In the genomic region with DNA sequence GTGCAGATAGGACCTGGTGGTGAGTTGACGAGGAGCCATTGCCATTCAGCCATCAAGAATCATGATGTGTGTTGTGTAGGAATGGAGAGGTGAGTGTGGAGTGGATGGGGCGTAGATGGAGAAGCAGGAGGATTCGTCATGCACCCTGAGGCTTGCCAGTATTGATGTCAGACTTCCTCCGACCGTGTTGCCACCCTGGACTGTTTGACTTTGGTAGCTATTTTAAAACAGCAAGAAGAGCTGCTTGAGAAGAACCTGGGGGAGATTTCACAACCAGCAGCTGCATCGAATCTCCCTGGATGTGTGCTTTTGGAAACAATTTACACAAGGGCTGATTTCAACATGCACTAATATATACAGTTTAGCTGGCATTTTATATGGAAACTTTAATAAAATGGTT, we compare ENCODE assay signal across 16 cellular contexts.
DNase-seq lines count a peak whose midpoint lies in the region; ATAC-seq, FAIRE-seq and TF ChIP-seq lines count a peak whose summit lies in the region.
"Had no signal": no experiment of that assay in that cellular context is flagged by ENCODE, and none has a peak within 500 bp of the region (broad histone marks: within the 10 kb centered on the region; RNA-seq: fewer than 3 reads in every experiment).

No MANE protein-coding gene starts in this region.

- ATAC-seq in A549 (peak; percentile 59 to 65; a peak in 5 of 6 replicates), foreskin keratinocyte (peak; percentile 90)
- no peak for ATAC-seq in activated T-helper 17 cell treated with anti-CD3 and anti-CD28 coated beads, Interleukin-2, amount 50 U/mL, for 72 hours (replicated peaks)

- TF ChIP-seq POLR2A in A549 (IDR thresholded peaks at IDR 0.05; ENCODE audit: low read length) = no peak

- peak overlapping the region; percentile 72 to 83 for H3K27ac ChIP-seq in A549
- H3K27ac ChIP-seq in foreskin keratinocyte = peak overlapping the region; percentile 73
- H3K27ac ChIP-seq: BLaER1, suprapubic skin, VCaP had no signal

- no peaks in the 10 kb centered on the region for H3K9me3 ChIP-seq in A549
- H3K9me3 ChIP-seq: BLaER1, suprapubic skin had no signal

- TF ChIP-seq EP300 in A549 (IDR thresholded peaks at IDR 0.05) = peak in 1 of 2 experiments; percentile 46; a peak in 1 of 5 replicates

- POLR2A ChIA-PET in A549 (lab: Yijun Ruan, JAX) = interaction anchor here (0.7 to 2.0 kb wide), 4 partner anchors 221 to 293 kb away, joined by 3 to 24 read pairs (median 4); partner anchors contain the start of gene ZFAND5

- no peak overlapping the region for H3K4me3 ChIP-seq in A549
- H3K4me3 ChIP-seq: BLaER1, suprapubic skin had no signal

- peak overlapping the region; percentile 80 for H3K27ac Mint-ChIP-seq in activated T-helper 17 cell treated with anti-CD3 and anti-CD28 coated beads, Interleukin-2, amount 50 U/mL, for 72 hours
- H3K27ac Mint-ChIP-seq: activated T-helper 1 cell treated with anti-CD3 and anti-CD28 coated beads, Interleukin-12 subunit alpha, Interleukin-12 subunit beta, Interleukin-2, Interleukin-4 antibody, amounts not matched to agents 30 ng/mL and 10 ng/mL and 1 ng/mL, durations not matched to agents 14 hours and 24 hours and 36 hours had no signal

- TF ChIP-seq RAD21 in A549 (conservative IDR thresholded peaks at IDR 0.05 in 1 of 2, IDR thresholded peaks at IDR 0.05 in 1 of 2) = 0 out of 5 replicates have a peak, but pooled peaks of 1 of the 2 experiments have one; percentile 27

- H3K9me3 Mint-ChIP-seq in activated T-helper 17 cell treated with anti-CD3 and anti-CD28 coated beads, Interleukin-2, amount 50 U/mL, for 72 hours = peaks cover 5% of the 10 kb centered on the region

- H3K4me3 Mint-ChIP-seq in activated T-helper 17 cell treated with anti-CD3 and anti-CD28 coated beads, Interleukin-2, amount 50 U/mL, for 72 hours = peak overlapping the region; percentile 54
- H3K4me3 Mint-ChIP-seq: activated T-helper 1 cell treated with anti-CD3 and anti-CD28 coated beads, Interleukin-12 subunit alpha, Interleukin-12 subunit beta, Interleukin-2, Interleukin-4 antibody, amounts not matched to agents 30 ng/mL and 10 ng/mL and 1 ng/mL, durations not matched to agents 14 hours and 24 hours and 36 hours had no signal

- no peaks in the 10 kb centered on the region for H3K27me3 ChIP-seq in foreskin keratinocyte
- H3K27me3 ChIP-seq: BLaER1, suprapubic skin had no signal

- peaks cover 56% of the 10 kb centered on the region for H3K4me1 ChIP-seq in A549
- H3K4me1 ChIP-seq in foreskin keratinocyte = peaks cover 35% of the 10 kb centered on the region
- H3K4me1 ChIP-seq: BLaER1 had no signal

- DNase-seq in A549 (ENCODE audit: low read depth in 1 of 2, low spot score in 1 of 2) (peak in 1 of 2 experiments; percentile 69), HCEC 1CT (peak; percentile 68), foreskin keratinocyte (peak in 1 of 2 donors; percentile 74), NCI-H2227 treated with DMSO at 0.1 percent for 48 hours (lab: John Stamatoyannopoulos, UW) (no peak), ecto neural progenitor cell (ENCODE audit: low spot score) (no peak)
- no peak for DNase-seq in effector CD8-positive, alpha-beta T cell (lab: John Stamatoyannopoulos, UW)
- DNase-seq in activated naive CD4-positive, alpha-beta T cell (lab: John Stamatoyannopoulos, UW) = no peak
- DNase-seq: glutamatergic neuron; NCI-H187 treated with DMSO at 0.1 percent for 48 hours; posterior cingulate gyrus; stimulated activated CD4-positive, alpha-beta T cell treated with anti-CD3 and anti-CD28 coated beads, Interleukin-4, amount 100 ng/mL, for 4 hours had no signal

- no peak for FAIRE-seq in A549 (lab: Jason Lieb, UNC)

- CTCF ChIA-PET in A549 (lab: Yijun Ruan, JAX) = interaction anchor here (0.6 to 1.1 kb wide), 6 partner anchors 10 to 305 kb away, joined by 3 to 5 read pairs (median 3); partner anchors contain the start of gene ZFAND5

- no peak for TF ChIP-seq CTCF in A549 (IDR thresholded peaks at IDR 0.05)
- no peak for TF ChIP-seq CTCF in foreskin keratinocyte (conservative IDR thresholded peaks at IDR 0.05)

- H3K27me3 Mint-ChIP-seq in activated T-helper 17 cell treated with anti-CD3 and anti-CD28 coated beads, Interleukin-2, amount 50 U/mL, for 72 hours = no peaks in the 10 kb centered on the region

- peaks cover 5% of the 10 kb centered on the region for H3K36me3 Mint-ChIP-seq in activated T-helper 17 cell treated with anti-CD3 and anti-CD28 coated beads, Interleukin-2, amount 50 U/mL, for 72 hours (ENCODE audit: low read depth)

- H3K4me1 Mint-ChIP-seq in activated T-helper 17 cell treated with anti-CD3 and anti-CD28 coated beads, Interleukin-2, amount 50 U/mL, for 72 hours = peaks cover 46% of the 10 kb centered on the region

- 41% methylated on average over 6 of the region's 6 CpGs for WGBS in A549 (ENCODE audit: missing lambda C conversion rate)

- peak overlapping the region; percentile 70 for H3K4me2 ChIP-seq in A549
- H3K4me2 ChIP-seq: BLaER1 had no signal

TF ChIP-seq in A549, 52 proteins besides CTCF, POLR2A, EP300 and RAD21:
- no peak for TF ChIP-seq HOXB13 (CRISPR knock-in tag; IDR thresholded peaks at IDR 0.05; ENCODE audit: low read depth)
- peak in 1 of 2 experiments; percentile 51; a peak in 2 of 4 replicates for TF ChIP-seq CEBPB (IDR thresholded peaks at IDR 0.05)
- TF ChIP-seq SMC3 (IDR thresholded peaks at IDR 0.05) = no peak
- TF ChIP-seq MYC (IDR thresholded peaks at IDR 0.05; ENCODE audit: borderline replicate concordance, low read length) = no peak
- no peak for TF ChIP-seq CBX2 (IDR thresholded peaks at IDR 0.05; ENCODE audit: borderline replicate concordance, low read depth)
- TF ChIP-seq CBX8 (IDR thresholded peaks at IDR 0.05) = no peak
- TF ChIP-seq ZSCAN20 (CRISPR knock-in tag; IDR thresholded peaks at IDR 0.05) = no peak
- no peak; a peak in 1 of 5 replicates for TF ChIP-seq JUN (IDR thresholded peaks at IDR 0.05)
- TF ChIP-seq RCOR1 (IDR thresholded peaks at IDR 0.05; ENCODE audit: low read depth, low read length) = no peak
- TF ChIP-seq, protein P1, sequence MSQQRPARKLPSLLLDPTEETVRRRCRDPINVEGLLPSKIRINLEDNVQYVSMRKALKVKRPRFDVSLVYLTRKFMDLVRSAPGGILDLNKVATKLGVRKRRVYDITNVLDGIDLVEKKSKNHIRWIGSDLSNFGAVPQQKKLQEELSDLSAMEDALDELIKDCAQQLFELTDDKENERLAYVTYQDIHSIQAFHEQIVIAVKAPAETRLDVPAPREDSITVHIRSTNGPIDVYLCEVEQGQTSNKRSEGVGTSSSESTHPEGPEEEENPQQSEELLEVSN (IDR thresholded peaks at IDR 0.05; ENCODE audit: borderline replicate concordance, low read depth) = no peak
- TF ChIP-seq JUNB (IDR thresholded peaks at IDR 0.05) = peak; percentile 35; the same call in 1 of the 2 replicates
- TF ChIP-seq, protein P2, sequence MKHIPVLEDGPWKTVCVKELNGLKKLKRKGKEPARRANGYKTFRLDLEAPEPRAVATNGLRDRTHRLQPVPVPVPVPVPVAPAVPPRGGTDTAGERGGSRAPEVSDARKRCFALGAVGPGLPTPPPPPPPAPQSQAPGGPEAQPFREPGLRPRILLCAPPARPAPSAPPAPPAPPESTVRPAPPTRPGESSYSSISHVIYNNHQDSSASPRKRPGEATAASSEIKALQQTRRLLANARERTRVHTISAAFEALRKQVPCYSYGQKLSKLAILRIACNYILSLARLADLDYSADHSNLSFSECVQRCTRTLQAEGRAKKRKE (CRISPR knock-in tag; IDR thresholded peaks at IDR 0.05; ENCODE audit: low read depth) = no peak
- TF ChIP-seq, protein P3, sequence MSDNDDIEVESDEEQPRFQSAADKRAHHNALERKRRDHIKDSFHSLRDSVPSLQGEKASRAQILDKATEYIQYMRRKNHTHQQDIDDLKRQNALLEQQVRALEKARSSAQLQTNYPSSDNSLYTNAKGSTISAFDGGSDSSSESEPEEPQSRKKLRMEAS (IDR thresholded peaks at IDR 0.05) = no peak
- TF ChIP-seq FOSL2 (IDR thresholded peaks at IDR 0.05) = no peak
- peak; percentile 32; the same call in 1 of the 2 replicates for TF ChIP-seq FOSL2 (CRISPR knock-in tag; IDR thresholded peaks at IDR 0.05)
- no peak for TF ChIP-seq BCL3 (IDR thresholded peaks at IDR 0.05)
- TF ChIP-seq MAZ (IDR thresholded peaks at IDR 0.05; ENCODE audit: borderline replicate concordance, low read depth, low read length) = no peak
- no peak for TF ChIP-seq TFCP2L1 (CRISPR knock-in tag; IDR thresholded peaks at IDR 0.05)
- no peak for TF ChIP-seq TP53 (CRISPR knock-in tag; IDR thresholded peaks at IDR 0.05)
- no peak for TF ChIP-seq EHMT2 (IDR thresholded peaks at IDR 0.05; ENCODE audit: low read depth)
- TF ChIP-seq FOXS1 (CRISPR knock-in tag; IDR thresholded peaks at IDR 0.05) = no peak
- TF ChIP-seq, protein P4, sequence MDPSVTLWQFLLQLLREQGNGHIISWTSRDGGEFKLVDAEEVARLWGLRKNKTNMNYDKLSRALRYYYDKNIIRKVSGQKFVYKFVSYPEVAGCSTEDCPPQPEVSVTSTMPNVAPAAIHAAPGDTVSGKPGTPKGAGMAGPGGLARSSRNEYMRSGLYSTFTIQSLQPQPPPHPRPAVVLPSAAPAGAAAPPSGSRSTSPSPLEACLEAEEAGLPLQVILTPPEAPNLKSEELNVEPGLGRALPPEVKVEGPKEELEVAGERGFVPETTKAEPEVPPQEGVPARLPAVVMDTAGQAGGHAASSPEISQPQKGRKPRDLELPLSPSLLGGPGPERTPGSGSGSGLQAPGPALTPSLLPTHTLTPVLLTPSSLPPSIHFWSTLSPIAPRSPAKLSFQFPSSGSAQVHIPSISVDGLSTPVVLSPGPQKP (IDR thresholded peaks at IDR 0.05; ENCODE audit: low read depth, low read length) = no peak
- no peak for TF ChIP-seq EHF (CRISPR knock-in tag; IDR thresholded peaks at IDR 0.05)
- no peak for TF ChIP-seq NPAS2 (CRISPR knock-in tag; IDR thresholded peaks at IDR 0.05; ENCODE audit: borderline replicate concordance)
- TF ChIP-seq BHLHE40 (IDR thresholded peaks at IDR 0.05; ENCODE audit: low read depth, low read length) = no peak
